31 cellular contexts compared by ENCODE assay signal in genomic region chr18:12342661-12343060, GRCh38.
"Had no signal": no experiment of that assay in that cellular context is flagged by ENCODE, and none has a peak within 500 bp of the region (broad histone marks: within the 10 kb centered on the region; RNA-seq: fewer than 3 reads in every experiment).

No MANE protein-coding gene starts in this region.

- H3K27ac ChIP-seq: adrenal gland, body of pancreas, epithelial cell of prostate, esophagus squamous epithelium, gastroesophageal sphincter had no signal

- H3K4me1 ChIP-seq: adrenal gland, body of pancreas, esophagus squamous epithelium, gastroesophageal sphincter had no signal

- ATAC-seq: activated CD4-positive, alpha-beta T cell treated with anti-CD3 and anti-CD28 coated beads for 36 hours; activated CD8-positive, alpha-beta memory T cell treated with anti-CD3 and anti-CD28 coated beads, Interleukin-2, amount 10 ng/mL, durations not matched to agents 7 days and 5 days; activated CD8-positive, alpha-beta T cell treated with anti-CD3 and anti-CD28 coated beads for 36 hours; activated naive CD8-positive, alpha-beta T cell treated with anti-CD3 and anti-CD28 coated beads, Interleukin-2, amount 50 U/mL, for 24 hours; activated T-helper 17 cell treated with anti-CD3 and anti-CD28 coated beads, Interleukin-2, amount 50 U/mL, for 72 hours; body of pancreas; effector memory CD8-positive, alpha-beta T cell; gastroesophageal sphincter had no signal

- H3K4me3 ChIP-seq: adrenal gland, body of pancreas, esophagus squamous epithelium, gastroesophageal sphincter had no signal

- H3K27ac Mint-ChIP-seq: activated CD4-positive, alpha-beta T cell treated with anti-CD3 and anti-CD28 coated beads for 36 hours; activated CD8-positive, alpha-beta memory T cell treated with anti-CD3 and anti-CD28 coated beads, Interleukin-2, amount 10 ng/mL, durations not matched to agents 7 days and 5 days; activated CD8-positive, alpha-beta T cell treated with anti-CD3 and anti-CD28 coated beads for 36 hours; activated naive CD4-positive, alpha-beta T cell treated with anti-CD3 and anti-CD28 coated beads for 36 hours; activated naive CD4-positive, alpha-beta T cell treated with anti-CD3 and anti-CD28 coated beads, Interleukin-2, amount 50 U/mL, for 24 hours; activated naive CD8-positive, alpha-beta T cell treated with anti-CD3 and anti-CD28 coated beads for 36 hours; activated naive CD8-positive, alpha-beta T cell treated with anti-CD3 and anti-CD28 coated beads, Interleukin-2, amount 50 U/mL, for 24 hours; activated T-helper 17 cell treated with anti-CD3 and anti-CD28 coated beads, Interleukin-2, amount 50 U/mL, for 72 hours; effector memory CD8-positive, alpha-beta T cell had no signal

- H3K27me3 ChIP-seq: adrenal gland, body of pancreas, esophagus squamous epithelium, gastroesophageal sphincter had no signal

- H3K4me3 Mint-ChIP-seq: activated CD4-positive, alpha-beta T cell treated with anti-CD3 and anti-CD28 coated beads for 36 hours; activated CD8-positive, alpha-beta memory T cell treated with anti-CD3 and anti-CD28 coated beads, Interleukin-2, amount 10 ng/mL, durations not matched to agents 7 days and 5 days; activated CD8-positive, alpha-beta T cell treated with anti-CD3 and anti-CD28 coated beads for 36 hours; activated naive CD4-positive, alpha-beta T cell treated with anti-CD3 and anti-CD28 coated beads for 36 hours; activated naive CD4-positive, alpha-beta T cell treated with anti-CD3 and anti-CD28 coated beads, Interleukin-2, amount 50 U/mL, for 24 hours; activated naive CD8-positive, alpha-beta T cell treated with anti-CD3 and anti-CD28 coated beads for 36 hours; activated naive CD8-positive, alpha-beta T cell treated with anti-CD3 and anti-CD28 coated beads, Interleukin-2, amount 50 U/mL, for 24 hours; activated T-helper 17 cell treated with anti-CD3 and anti-CD28 coated beads, Interleukin-2, amount 50 U/mL, for 72 hours; effector memory CD8-positive, alpha-beta T cell had no signal

- H3K9me3 Mint-ChIP-seq: activated CD8-positive, alpha-beta T cell treated with anti-CD3 and anti-CD28 coated beads for 36 hours; activated naive CD4-positive, alpha-beta T cell treated with anti-CD3 and anti-CD28 coated beads for 36 hours; activated naive CD4-positive, alpha-beta T cell treated with anti-CD3 and anti-CD28 coated beads, Interleukin-2, amount 50 U/mL, for 24 hours; activated naive CD8-positive, alpha-beta T cell treated with anti-CD3 and anti-CD28 coated beads for 36 hours; activated naive CD8-positive, alpha-beta T cell treated with anti-CD3 and anti-CD28 coated beads, Interleukin-2, amount 50 U/mL, for 24 hours; activated T-helper 17 cell treated with anti-CD3 and anti-CD28 coated beads, Interleukin-2, amount 50 U/mL, for 72 hours; effector memory CD8-positive, alpha-beta T cell had no signal

- H3K9me3 ChIP-seq: adrenal gland, body of pancreas, esophagus squamous epithelium, gastroesophageal sphincter had no signal

- H3K4me1 Mint-ChIP-seq: activated CD4-positive, alpha-beta T cell treated with anti-CD3 and anti-CD28 coated beads for 36 hours; activated CD8-positive, alpha-beta memory T cell treated with anti-CD3 and anti-CD28 coated beads, Interleukin-2, amount 10 ng/mL, durations not matched to agents 7 days and 5 days; activated naive CD4-positive, alpha-beta T cell treated with anti-CD3 and anti-CD28 coated beads, Interleukin-2, amount 50 U/mL, for 24 hours; activated naive CD8-positive, alpha-beta T cell treated with anti-CD3 and anti-CD28 coated beads for 36 hours; activated naive CD8-positive, alpha-beta T cell treated with anti-CD3 and anti-CD28 coated beads, Interleukin-2, amount 50 U/mL, for 24 hours; activated T-helper 17 cell treated with anti-CD3 and anti-CD28 coated beads, Interleukin-2, amount 50 U/mL, for 72 hours had no signal

- H3K27me3 Mint-ChIP-seq: activated CD4-positive, alpha-beta T cell treated with anti-CD3 and anti-CD28 coated beads for 36 hours; activated CD8-positive, alpha-beta memory T cell treated with anti-CD3 and anti-CD28 coated beads, Interleukin-2, amount 10 ng/mL, durations not matched to agents 7 days and 5 days; activated CD8-positive, alpha-beta T cell treated with anti-CD3 and anti-CD28 coated beads for 36 hours; activated naive CD4-positive, alpha-beta T cell treated with anti-CD3 and anti-CD28 coated beads, Interleukin-2, amount 50 U/mL, for 24 hours; activated naive CD8-positive, alpha-beta T cell treated with anti-CD3 and anti-CD28 coated beads for 36 hours; activated naive CD8-positive, alpha-beta T cell treated with anti-CD3 and anti-CD28 coated beads, Interleukin-2, amount 50 U/mL, for 24 hours; activated T-helper 17 cell treated with anti-CD3 and anti-CD28 coated beads, Interleukin-2, amount 50 U/mL, for 72 hours; effector memory CD8-positive, alpha-beta T cell had no signal

- DNase-seq: activated CD4-positive, alpha-beta T cell treated with anti-CD3 and anti-CD28 coated beads for 36 hours; activated CD4-positive, alpha-beta T cell treated with anti-CD3 and anti-CD28 coated beads, Interleukin-2, amount 50 U/mL, for 1 hour; activated CD4-positive, alpha-beta T cell treated with anti-CD3 and anti-CD28 coated beads, Interleukin-2, amount 50 U/mL, for 48 hours; activated CD4-positive, CD25-positive, alpha-beta regulatory T cell; activated CD4-positive, CD25-positive, alpha-beta regulatory T cell treated with anti-CD3 and anti-CD28 coated beads, Interleukin-2, amount 50 U/mL, for 72 hours; activated CD8-positive, alpha-beta memory T cell treated with anti-CD3 and anti-CD28 coated beads, Interleukin-2, amount 10 ng/mL, durations not matched to agents 7 days and 5 days; activated CD8-positive, alpha-beta memory T cell treated with anti-CD3 and anti-CD28 coated beads, Interleukin-2, amount 50 U/mL, for 4 hours; activated CD8-positive, alpha-beta T cell treated with anti-CD3 and anti-CD28 coated beads for 36 hours; activated effector memory CD4-positive, alpha-beta T cell treated with Interleukin-2 at 50 U/mL for 16 hours; activated naive CD4-positive, alpha-beta T cell treated with anti-CD3 and anti-CD28 coated beads for 36 hours; activated naive CD8-positive, alpha-beta T cell treated with anti-CD3 and anti-CD28 coated beads for 36 hours; activated naive CD8-positive, alpha-beta T cell treated with anti-CD3 and anti-CD28 coated beads, Interleukin-2, amount 50 U/mL, for 24 hours; activated T-cell treated with anti-CD3 and anti-CD28 coated beads, Interleukin-2, amount 50 U/mL, for 1 hour; adrenal gland; amygdala; aorta; body of pancreas; caudate nucleus; cortex of kidney; dermis blood vessel endothelial cell; effector CD4-positive, alpha-beta T cell; effector memory CD8-positive, alpha-beta T cell; esophagus squamous epithelium; foreskin melanocyte; head of caudate nucleus; hypothalamus; T1000 had no signal
